4 cellular contexts compared by ENCODE assay signal in the genomic region with DNA sequence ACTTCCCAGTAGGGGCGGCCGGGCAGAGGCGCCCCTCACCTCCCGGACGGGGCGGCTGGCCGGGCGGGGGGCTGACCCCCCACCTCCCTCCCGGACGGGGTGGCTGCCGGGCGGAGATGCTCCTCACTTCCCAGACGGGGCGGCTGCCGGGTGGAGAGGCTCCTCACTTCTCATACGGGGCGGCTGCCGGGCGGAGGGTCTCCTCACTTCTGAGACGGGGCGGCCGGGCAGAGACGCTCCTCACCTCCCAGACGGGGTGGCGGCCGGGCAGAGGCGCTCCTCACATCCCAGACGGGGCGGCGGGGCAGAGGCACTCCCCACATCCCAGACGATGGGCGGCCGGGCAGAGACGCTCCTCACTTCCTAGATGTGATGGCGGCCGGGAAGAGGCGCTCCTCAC. TPM values are rescaled to one million over a fixed set of nuclear protein-coding genes. Genes with fewer than 3 reads are reported as not detected.
"Had no signal": no experiment of that assay in that cellular context is flagged by ENCODE, and none has a peak within 500 bp of the region (broad histone marks: within the 10 kb centered on the region; RNA-seq: fewer than 3 reads in every experiment).

No MANE protein-coding gene starts in this region.

RNA-seq across cellular contexts. Expression of gene LGALS4, which starts 43.0 kb away (rescaled TPM):
- total RNA-seq: kidney epithelial cell, lung microvascular endothelial cell, myocyte had no signal
- polyA plus RNA-seq: immature natural killer cell had no signal
